1 cellular context compared by ENCODE assay signal in the genomic region with DNA sequence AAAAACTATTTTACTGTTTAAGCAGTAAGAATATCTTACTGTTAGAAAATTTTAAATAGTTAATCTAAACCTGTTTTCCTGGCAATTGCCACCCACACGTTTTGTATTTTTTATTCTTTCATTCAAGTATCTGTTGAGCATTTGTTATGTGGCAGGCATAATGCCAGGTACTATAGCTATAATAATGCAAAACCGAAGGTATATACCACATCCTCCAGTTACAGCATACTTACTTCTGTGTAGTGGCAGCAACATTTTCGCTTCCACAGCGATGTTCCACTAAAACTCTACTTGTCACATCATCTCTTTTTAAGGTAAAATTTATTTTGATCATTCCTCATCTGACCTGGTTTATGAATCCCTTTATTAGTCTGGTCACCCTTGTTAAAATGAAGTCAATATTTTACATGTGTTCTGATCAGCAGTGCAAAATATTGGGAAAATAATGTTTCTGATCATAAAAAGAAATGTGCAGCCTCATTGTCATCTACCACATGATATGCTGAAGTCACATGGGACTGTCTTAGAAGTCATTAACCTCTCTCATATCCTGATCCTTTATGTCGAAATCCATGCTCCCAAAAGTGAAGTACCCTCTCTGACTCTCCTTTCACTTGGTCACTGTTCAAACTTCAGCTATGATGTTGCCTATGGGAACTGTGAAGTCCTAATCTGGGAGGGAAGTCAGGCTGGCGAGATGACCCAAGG.
TF ChIP-seq lines count a peak whose summit lies in the region.

No MANE protein-coding gene starts in this region.

TF ChIP-seq in IMR-90, 13 proteins besides CTCF, POLR2A, EP300 and RAD21:
- TF ChIP-seq CEBPB (IDR thresholded peaks at IDR 0.05; ENCODE audit: low read depth, low read length) (0 out of 2 replicates have a peak, but pooled peaks have one; percentile 4), FOS (IDR thresholded peaks at IDR 0.05; ENCODE audit: low read depth, low read length) (no peak)
